ENCODE assay signal across 13 cellular contexts in the genomic region with DNA sequence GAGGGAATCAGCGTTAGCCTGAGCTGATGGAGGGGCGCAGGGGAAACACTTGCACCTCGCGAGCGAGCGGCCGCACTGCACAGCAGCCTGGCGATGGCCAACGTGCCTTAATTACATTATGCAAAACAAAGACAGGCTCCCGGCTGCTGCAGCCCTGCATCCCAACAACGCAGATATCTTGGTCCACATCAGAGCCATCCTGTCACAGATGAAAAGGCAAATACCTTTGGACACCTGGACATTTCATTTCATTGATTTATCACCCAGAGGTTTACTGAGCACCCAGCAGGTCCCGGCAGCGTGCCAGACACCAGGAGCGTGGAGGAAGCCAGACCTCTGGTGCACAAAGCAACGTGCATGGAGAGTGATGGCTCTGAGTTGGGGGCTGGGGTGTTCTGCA.
"Had no signal": no experiment of that assay in that cellular context is flagged by ENCODE, and none has a peak within 500 bp of the region (broad histone marks: within the 10 kb centered on the region; RNA-seq: fewer than 3 reads in every experiment).

No MANE protein-coding gene starts in this region.

- H3K9me3 Mint-ChIP-seq: stimulated activated naive CD8-positive, alpha-beta T cell treated with anti-CD3 and anti-CD28 coated beads, Interleukin-15, Interleukin-2, amounts not matched to agents 100 ng/mL and 50 ng/mL, for 24 hours had no signal

- H3K4me3 Mint-ChIP-seq: activated naive CD8-positive, alpha-beta T cell treated with anti-CD3 and anti-CD28 coated beads for 36 hours; activated T-cell treated with anti-CD3 and anti-CD28 coated beads, Interleukin-2, amount 50 U/mL, for 4 hours; naive thymus-derived CD4-positive, alpha-beta T cell; stimulated activated naive CD8-positive, alpha-beta T cell treated with anti-CD3 and anti-CD28 coated beads, Interleukin-15, Interleukin-2, amounts not matched to agents 100 ng/mL and 50 ng/mL, for 24 hours had no signal

- DNase-seq: activated gamma-delta T cell treated with Interleukin-2 at 50 U/mL for 16 hours; activated naive CD8-positive, alpha-beta T cell treated with anti-CD3 and anti-CD28 coated beads for 36 hours; activated T-cell treated with anti-CD3 and anti-CD28 coated beads, Interleukin-2, amount 50 U/mL, for 4 hours; brain microvascular endothelial cell; cerebellar nuclear complex; dermis blood vessel endothelial cell; left cardiac atrium; naive thymus-derived CD4-positive, alpha-beta T cell; nucleus accumbens; stimulated activated CD4-positive, alpha-beta T cell treated with anti-CD3 and anti-CD28 coated beads, Interleukin-4, amount 100 ng/mL, for 1 hour; T-helper 2 cell had no signal

- H3K4me1 Mint-ChIP-seq: activated naive CD8-positive, alpha-beta T cell treated with anti-CD3 and anti-CD28 coated beads for 36 hours; naive thymus-derived CD4-positive, alpha-beta T cell had no signal

- H3K27ac Mint-ChIP-seq: activated naive CD8-positive, alpha-beta T cell treated with anti-CD3 and anti-CD28 coated beads for 36 hours; naive thymus-derived CD4-positive, alpha-beta T cell; stimulated activated naive CD8-positive, alpha-beta T cell treated with anti-CD3 and anti-CD28 coated beads, Interleukin-15, Interleukin-2, amounts not matched to agents 100 ng/mL and 50 ng/mL, for 24 hours had no signal

- H3K36me3 Mint-ChIP-seq: activated naive CD8-positive, alpha-beta T cell treated with anti-CD3 and anti-CD28 coated beads for 36 hours had no signal

- ATAC-seq: activated CD4-positive, CD25-positive, alpha-beta regulatory T cell treated with anti-CD3 and anti-CD28 coated beads, Interleukin-2, amount 50 U/mL, for 24 hours; activated T-cell treated with anti-CD3 and anti-CD28 coated beads, Interleukin-2, amount 50 U/mL, for 4 hours; left cardiac atrium; naive thymus-derived CD4-positive, alpha-beta T cell had no signal
